ENCODE assay signal across 8 cellular contexts in the genomic region with DNA sequence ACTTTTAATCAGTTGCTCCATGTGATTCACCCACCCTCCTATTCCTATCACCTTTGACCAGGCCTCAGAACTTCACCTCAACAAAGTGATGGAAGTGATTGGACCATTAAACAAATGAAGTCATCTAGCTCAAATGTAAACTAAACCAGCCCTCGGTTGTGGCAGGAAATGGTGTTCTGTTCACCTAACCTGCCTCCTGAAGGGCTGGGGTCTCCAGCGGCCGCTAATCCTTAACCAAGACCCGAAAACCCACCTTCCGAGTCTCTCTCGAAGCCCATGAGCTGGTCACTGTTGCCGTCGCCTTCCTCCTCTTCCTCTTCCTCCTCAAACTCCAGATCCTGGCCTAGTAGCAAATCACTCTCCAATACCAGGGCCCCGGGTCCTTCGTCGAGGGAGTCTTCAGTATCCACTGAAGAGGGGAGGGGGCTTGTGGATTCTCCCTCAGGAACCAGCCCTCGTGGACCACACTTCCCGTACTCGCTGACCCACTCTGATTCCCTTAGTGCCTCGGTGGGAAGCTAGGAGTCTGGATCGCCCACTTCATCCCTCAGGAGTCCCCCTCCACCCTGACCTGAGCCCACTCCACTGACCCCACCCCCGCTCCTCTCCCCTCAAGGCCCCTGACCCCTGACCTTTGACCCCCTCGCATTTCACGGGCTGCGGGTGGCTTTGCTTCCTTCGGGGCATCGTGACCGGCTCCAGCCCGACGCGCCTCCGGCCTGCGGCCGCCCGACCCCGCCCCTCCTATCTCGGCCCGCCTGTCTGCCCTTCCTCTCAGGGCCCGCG. TPM values are rescaled to one million over a fixed set of nuclear protein-coding genes. Genes with fewer than 3 reads are reported as not detected.
DNase-seq lines count a peak whose midpoint lies in the region; ATAC-seq, FAIRE-seq and TF ChIP-seq lines count a peak whose summit lies in the region.

No MANE protein-coding gene starts in this region.

- no peaks in the 10 kb centered on the region for H3K9me3 ChIP-seq in A673 (ENCODE audit: low read depth, low read length, poor library complexity, severe bottlenecking)
- no peaks in the 10 kb centered on the region for H3K9me3 ChIP-seq in T-helper 17 cell (ENCODE audit: control insufficient read depth, low read length, poor library complexity, severe bottlenecking)

- peak overlapping the region; percentile 74 for H3K4me3 ChIP-seq in A673 (ENCODE audit: low read depth, low read length, poor library complexity, severe bottlenecking)

- no peaks in the 10 kb centered on the region for H3K27me3 ChIP-seq in A673 (replicated peaks; ENCODE audit: insufficient read depth, low read depth, low read length, poor library complexity)

- FAIRE-seq in HTR-8/SVneo (lab: Jason Lieb, UNC), result no peak

- DNase-seq in A673 (ENCODE audit: low spot score) (no peak), HTR-8/SVneo (ENCODE audit: insufficient read length, low spot score) (peak; percentile 29), T-helper 17 cell (no peak), ecto neural progenitor cell (ENCODE audit: low spot score) (peak; percentile 90), medulla oblongata (ENCODE audit: extremely low spot score) (peak; percentile 79), NCI-H187 treated with DMSO at 0.1 percent for 48 hours (lab: John Stamatoyannopoulos, UW) (no peak)
- peak; percentile 58 for DNase-seq in stimulated activated naive CD8-positive, alpha-beta T cell treated with anti-CD3 and anti-CD28 coated beads, Interleukin-15, Interleukin-2, amounts not matched to agents 100 U/mL and 50 U/mL, for 24 hours

- no peaks in the 10 kb centered on the region for H3K27me3 Mint-ChIP-seq in T-helper 17 cell

- ATAC-seq in GM18505 (IDR thresholded peaks at IDR 0.05; ENCODE audit: unreplicated experiment) (no peak), T-helper 17 cell (peak; percentile 44)
- no peak for ATAC-seq in stimulated activated naive CD8-positive, alpha-beta T cell treated with anti-CD3 and anti-CD28 coated beads, Interleukin-15, Interleukin-2, amounts not matched to agents 100 U/mL and 50 U/mL, for 24 hours

- H3K4me1 Mint-ChIP-seq in T-helper 17 cell, result peaks cover 24% of the 10 kb centered on the region

- TF ChIP-seq CTCF in A673 (conservative IDR thresholded peaks at IDR 0.05; ENCODE audit: low read depth, low read length), result no peak

- H3K27ac Mint-ChIP-seq in T-helper 17 cell, result peak overlapping the region; percentile 92

- POLR2A ChIA-PET in A673 (lab: Charles Lee; ENCODE audit: low non-redundant PET), result interaction anchor here (0.6 kb wide), 1 partner anchor 1031 kb away, joined by 6 read pairs; no protein-coding TSS in a partner anchor

- peak overlapping the region; percentile 89 for H3K27ac ChIP-seq in A673 (ENCODE audit: low read depth, low read length, poor library complexity, severe bottlenecking)

- CTCF ChIA-PET in A673 (lab: Charles Lee), result interaction anchor here (1.5 kb wide), 1 partner anchor 303 kb away, joined by 4 read pairs; no protein-coding TSS in a partner anchor

- no TSS peak for BruUV-seq in A673 (replicated peaks; lab: Mats Ljungman, UMichigan)

- intact Hi-C loops in A673 (cut with micrococcal nuclease; ENCODE audit: unreplicated experiment), result no loop called here

- peaks cover 6% of the 10 kb centered on the region for H3K36me3 Mint-ChIP-seq in T-helper 17 cell (ENCODE audit: low read depth)

- H3K4me1 ChIP-seq in A673 (ENCODE audit: insufficient read depth, low read length, poor library complexity, severe bottlenecking), result peaks cover 15% of the 10 kb centered on the region

- peaks cover 75% of the 10 kb centered on the region for H3K36me3 ChIP-seq in A673 (ENCODE audit: insufficient read depth, low read length, poor library complexity, severe bottlenecking)

- H3K4me3 Mint-ChIP-seq in T-helper 17 cell, result peak overlapping the region; percentile 92

- peak; percentile 38 for TF ChIP-seq POLR2A in GM18505 (IDR thresholded peaks at IDR 0.05; ENCODE audit: borderline replicate concordance, extremely low read depth, insufficient read depth, insufficient read length)

RNA-seq across cellular contexts. Expression of gene ZNF513, which starts 0.5 kb away (rescaled TPM):
- total RNA-seq in A673 (2021), result 21.3 and 22.3 TPM in 2 replicates
- 10 to 100 TPM; 22.4 to 24.6 TPM for total RNA-seq in T-helper 17 cell

RNA-seq across cellular contexts. Expression of gene SNX17, which starts 9.6 kb away (rescaled TPM):
- total RNA-seq in A673 (2021), result 109 and 110 TPM in 2 replicates
- 10 to 100 TPM; 75.7 to 80.3 TPM for total RNA-seq in T-helper 17 cell

RNA-seq across cellular contexts. Expression of gene EIF2B4, which starts 9.9 kb away (rescaled TPM):
- 68.8 and 74.7 TPM in 2 replicates for total RNA-seq in A673 (2021)
- 10 to 100 TPM; 29.8 to 33.2 TPM for total RNA-seq in T-helper 17 cell

RNA-seq across cellular contexts. Expression of gene GTF3C2, which starts 23.5 kb away (rescaled TPM):
- total RNA-seq in A673 (2021) (85.7 and 89.3 TPM in 2 replicates), T-helper 17 cell (10 to 100 TPM; 52.2 to 70.2 TPM)

RNA-seq across cellular contexts. Expression of gene PPM1G, which starts 29.4 kb away (rescaled TPM):
- 147 and 155 TPM in 2 replicates for total RNA-seq in A673 (2021)
- 10 to 100 TPM; 43.6 to 50.2 TPM for total RNA-seq in T-helper 17 cell

Comparison
In these comparisons a context has a peak if more than half of its experiments do, and no peak if none do; other contexts are left out.
1. DNase-seq: peak in HTR-8/SVneo (single experiment), ecto neural progenitor cell (single experiment), medulla oblongata (single experiment) and stimulated activated naive CD8-positive, alpha-beta T cell treated with anti-CD3 and anti-CD28 coated beads, Interleukin-15, Interleukin-2, amounts not matched to agents 100 U/mL and 50 U/mL, for 24 hours (single experiment); none in A673 (single experiment), T-helper 17 cell (0 of 3) and NCI-H187 treated with DMSO at 0.1 percent for 48 hours (single experiment).